In genomic region chr14:104970231-104971068, GRCh38 we compare ENCODE assay signal across 9 cellular contexts. TPM values are rescaled to one million over a fixed set of nuclear protein-coding genes. Genes with fewer than 3 reads are reported as not detected.
DNase-seq lines count a peak whose midpoint lies in the region; ATAC-seq and TF ChIP-seq lines count a peak whose summit lies in the region.
"Had no signal": no experiment of that assay in that cellular context is flagged by ENCODE, and none has a peak within 500 bp of the region (broad histone marks: within the 10 kb centered on the region; RNA-seq: fewer than 3 reads in every experiment).

No MANE protein-coding gene starts in this region.

- H3K36me3 ChIP-seq in suprapubic skin: no peaks in the 10 kb centered on the region

- DNase-seq in HK-2 (ENCODE audit: unreplicated experiment) (peak; percentile 83), astrocyte of the hippocampus (ENCODE audit: low read depth, low spot score) (peak; percentile 94), islet precursor cell (peak; percentile 95), suprapubic skin (ENCODE audit: low spot score in 2 of 2) (peak; percentile 93 to 94), ecto neural progenitor cell (ENCODE audit: low spot score) (no peak)
- DNase-seq in activated naive CD4-positive, alpha-beta T cell treated with anti-CD3 and anti-CD28 coated beads, Interleukin-2, amount 10 ng/mL, durations not matched to agents 7 days and 5 days: no peak
- DNase-seq: NCI-H1694 treated with DMSO at 0.1 percent for 48 hours had no signal

- no peaks in the 10 kb centered on the region for H3K9me3 ChIP-seq in suprapubic skin

- CTCF ChIA-PET in activated naive CD4-positive, alpha-beta T cell treated with anti-CD3 and anti-CD28 coated beads, Interleukin-2, amount 10 ng/mL, durations not matched to agents 7 days and 5 days (lab: Charles Lee): interaction anchor here (10.7 kb wide), 1 partner anchor 75 kb away, joined by 122 read pairs; no protein-coding TSS in a partner anchor

- no peaks in the 10 kb centered on the region for H3K36me3 Mint-ChIP-seq in activated naive CD4-positive, alpha-beta T cell treated with anti-CD3 and anti-CD28 coated beads, Interleukin-2, amount 10 ng/mL, durations not matched to agents 7 days and 5 days

- peak overlapping the region; percentile 62 for H3K4me3 ChIP-seq in suprapubic skin

- ATAC-seq in HG02870 (IDR thresholded peaks at IDR 0.05; ENCODE audit: unreplicated experiment) (no peak), HG02885 (IDR thresholded peaks at IDR 0.05; ENCODE audit: poor library complexity, unreplicated experiment) (no peak)

- WGBS in suprapubic skin: 30% methylated on average over 8 of the region's 19 CpGs

- peak overlapping the region; percentile 96 for H3K27ac ChIP-seq in suprapubic skin

- H3K4me3 Mint-ChIP-seq in activated naive CD4-positive, alpha-beta T cell treated with anti-CD3 and anti-CD28 coated beads, Interleukin-2, amount 10 ng/mL, durations not matched to agents 7 days and 5 days: no peak overlapping the region

- TF ChIP-seq POLR2A in suprapubic skin (IDR thresholded peaks at IDR 0.05): peak in 1 of 2 donors; percentile 39

- H3K4me1 Mint-ChIP-seq in activated naive CD4-positive, alpha-beta T cell treated with anti-CD3 and anti-CD28 coated beads, Interleukin-2, amount 10 ng/mL, durations not matched to agents 7 days and 5 days: no peaks in the 10 kb centered on the region

- TF ChIP-seq EP300 in suprapubic skin (IDR thresholded peaks at IDR 0.05): no peak

- no peak overlapping the region for H3K27ac Mint-ChIP-seq in activated naive CD4-positive, alpha-beta T cell treated with anti-CD3 and anti-CD28 coated beads, Interleukin-2, amount 10 ng/mL, durations not matched to agents 7 days and 5 days

- peaks cover 59% of the 10 kb centered on the region for H3K27me3 Mint-ChIP-seq in activated naive CD4-positive, alpha-beta T cell treated with anti-CD3 and anti-CD28 coated beads, Interleukin-2, amount 10 ng/mL, durations not matched to agents 7 days and 5 days

- no peak for TF ChIP-seq CTCF in suprapubic skin (IDR thresholded peaks at IDR 0.05)

- H3K27me3 ChIP-seq in suprapubic skin: no peaks in the 10 kb centered on the region

- no peaks in the 10 kb centered on the region for H3K9me3 Mint-ChIP-seq in activated naive CD4-positive, alpha-beta T cell treated with anti-CD3 and anti-CD28 coated beads, Interleukin-2, amount 10 ng/mL, durations not matched to agents 7 days and 5 days

- H3K4me1 ChIP-seq in suprapubic skin: peaks cover 92% of the 10 kb centered on the region

RNA-seq across cellular contexts. Expression of gene AHNAK2, which starts 7.7 kb away (rescaled TPM):
- 100 to 1,000 TPM; 829 to 975 (median 858) TPM for total RNA-seq in suprapubic skin

RNA-seq across cellular contexts. Expression of gene CLBA1, which starts 15.1 kb away (rescaled TPM):
- total RNA-seq in suprapubic skin: 10 to 100 TPM in 2 of 4 donors, 1 to 10 TPM in 2; 6.3 to 10.9 (median 9.1) TPM

RNA-seq across cellular contexts. Expression of gene PLD4, which starts 45.8 kb away (rescaled TPM):
- total RNA-seq in suprapubic skin: under 1 TPM in 1 of 4 donors, not detected in 3; 0.16 TPM

RNA-seq across cellular contexts. Expression of gene CDCA4, which starts 50.4 kb away (rescaled TPM):
- total RNA-seq in suprapubic skin: 10 to 100 TPM; 27.7 to 38.6 (median 35.8) TPM

Comparison
In these comparisons a context has a peak if more than half of its experiments do, and no peak if none do; other contexts are left out.
1. DNase-seq: peak in HK-2 (single experiment), astrocyte of the hippocampus (single experiment), islet precursor cell (single experiment) and suprapubic skin (2 of 2); none in ecto neural progenitor cell (single experiment) and activated naive CD4-positive, alpha-beta T cell treated with anti-CD3 and anti-CD28 coated beads, Interleukin-2, amount 10 ng/mL, durations not matched to agents 7 days and 5 days (single experiment).